Comparison of ENCODE assay signal across 9 cellular contexts in the genomic region with DNA sequence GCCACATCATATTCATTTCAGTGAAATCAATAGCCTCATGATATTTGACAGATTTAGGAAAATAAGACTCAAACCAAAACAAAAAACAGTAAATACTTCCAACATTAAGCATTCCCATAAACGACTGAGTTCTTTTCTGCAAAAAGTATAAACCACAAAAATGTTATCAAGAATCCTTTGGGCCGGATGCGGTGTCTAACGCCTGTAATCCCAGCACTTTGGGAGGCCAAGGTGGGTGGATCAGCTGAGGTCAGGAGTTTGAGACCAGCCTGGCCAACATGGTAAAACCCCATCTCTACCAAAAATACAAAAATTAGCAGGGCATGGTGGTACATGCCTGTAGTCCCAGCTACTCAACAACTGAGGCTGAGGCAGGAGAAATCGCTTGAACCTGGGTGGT. TPM values are rescaled to one million over a fixed set of nuclear protein-coding genes. Genes with fewer than 3 reads are reported as not detected.
DNase-seq lines count a peak whose midpoint lies in the region; ATAC-seq lines count a peak whose summit lies in the region.
"Not testable (repeated sequence)": the region's sequence is repeated elsewhere in the genome, so short reads cannot be mapped to it uniquely, and the experiment has no call there.
"Had no signal": no experiment of that assay in that cellular context is flagged by ENCODE, and none has a peak within 500 bp of the region (broad histone marks: within the 10 kb centered on the region; RNA-seq: fewer than 3 reads in every experiment).

No MANE protein-coding gene starts in this region.

- H3K36me3 Mint-ChIP-seq in CD4-positive, alpha-beta memory T cell = peaks cover 15 to 47% of the 10 kb centered on the region in 2 donors
- H3K36me3 Mint-ChIP-seq in IgD-negative memory B cell; T-helper 17 cell (ENCODE audit: low read depth): not testable (repeated sequence)
- peaks cover 35% of the 10 kb centered on the region for H3K36me3 Mint-ChIP-seq in activated T-cell treated with anti-CD3 and anti-CD28 coated beads, Interleukin-2, amount 50 U/mL, for 4 hours (ENCODE audit: insufficient read depth)
- H3K36me3 Mint-ChIP-seq in effector memory CD8-positive, alpha-beta T cell (ENCODE audit: insufficient read depth) = peaks cover 42% of the 10 kb centered on the region
- peaks cover 29% of the 10 kb centered on the region for H3K36me3 Mint-ChIP-seq in stimulated activated memory B cell treated with anti-CD40 and anti-IgM and Interleukin-4, amounts not matched to agents 10 μg/mL and 1 μg/mL and 100 μg/mL, for 72 hours

- POLR2A ChIA-PET in CD4-positive, alpha-beta memory T cell (lab: Charles Lee; ENCODE audit: partially characterized antibody) = interaction anchor here (0.7 kb wide), 2 partner anchors 147 to 749 kb away, joined by 3 to 4 read pairs; no protein-coding TSS in a partner anchor

- not testable (repeated sequence) for H3K27me3 Mint-ChIP-seq in CD4-positive, alpha-beta memory T cell; IgD-negative memory B cell; T-helper 17 cell; activated T-cell treated with anti-CD3 and anti-CD28 coated beads, Interleukin-2, amount 50 U/mL, for 4 hours (ENCODE audit: low read depth); effector memory CD8-positive, alpha-beta T cell; stimulated activated memory B cell treated with anti-CD40 and anti-IgM and Interleukin-4, amounts not matched to agents 10 μg/mL and 1 μg/mL and 100 μg/mL, for 72 hours

- H3K4me1 ChIP-seq in CD4-positive, alpha-beta memory T cell (ENCODE audit: insufficient read depth, low read length) = peaks cover 92% of the 10 kb centered on the region
- H3K4me1 ChIP-seq in adipocyte (ENCODE audit: control insufficient read depth, insufficient read depth, low read length) = peaks cover 60% of the 10 kb centered on the region

- H3K9me3 ChIP-seq in CD4-positive, alpha-beta memory T cell (ENCODE audit: control insufficient read depth in 1 of 2, low read length in 2 of 2); T-helper 17 cell (ENCODE audit: control insufficient read depth, low read length, poor library complexity, severe bottlenecking); adipocyte (ENCODE audit: control insufficient read depth, low read length): not testable (repeated sequence)

- peak overlapping the region; percentile 33 for H3K27ac ChIP-seq in CD4-positive, alpha-beta memory T cell (ENCODE audit: low read depth, low read length)

- H3K36me3 ChIP-seq in CD4-positive, alpha-beta memory T cell (ENCODE audit: insufficient read depth, low read length); adipocyte (ENCODE audit: control insufficient read depth, insufficient read depth, low read length, severe bottlenecking): not testable (repeated sequence)

- peak overlapping the region; percentile 9 to 100 (median 78) for H3K4me3 Mint-ChIP-seq in CD4-positive, alpha-beta memory T cell
- H3K4me3 Mint-ChIP-seq in IgD-negative memory B cell = peak overlapping the region in 2 of 4 donors; percentile 50 to 73
- H3K4me3 Mint-ChIP-seq in T-helper 17 cell; stimulated activated memory B cell treated with anti-CD40 and anti-IgM and Interleukin-4, amounts not matched to agents 10 μg/mL and 1 μg/mL and 100 μg/mL, for 72 hours: not testable (repeated sequence)
- peak overlapping the region; percentile 51 for H3K4me3 Mint-ChIP-seq in activated T-cell treated with anti-CD3 and anti-CD28 coated beads, Interleukin-2, amount 50 U/mL, for 4 hours
- peak overlapping the region; percentile 80 to 99 for H3K4me3 Mint-ChIP-seq in effector memory CD8-positive, alpha-beta T cell

- not testable (repeated sequence) for H3K4me3 ChIP-seq in CD4-positive, alpha-beta memory T cell (ENCODE audit: low read length in 2 of 2); adipocyte (ENCODE audit: low read length)

- H3K27ac Mint-ChIP-seq in CD4-positive, alpha-beta memory T cell = peak overlapping the region in 6 of 7 donors; percentile 36 to 96 (median 66)
- H3K27ac Mint-ChIP-seq in IgD-negative memory B cell (peak overlapping the region; percentile 66 to 95 (median 71)), T-helper 17 cell (peak overlapping the region; percentile 96)
- H3K27ac Mint-ChIP-seq in effector memory CD8-positive, alpha-beta T cell = peak overlapping the region; percentile 82 to 88
- H3K27ac Mint-ChIP-seq in stimulated activated memory B cell treated with anti-CD40 and anti-IgM and Interleukin-4, amounts not matched to agents 10 μg/mL and 1 μg/mL and 100 μg/mL, for 72 hours = peak overlapping the region; percentile 70

- not testable (repeated sequence) for ATAC-seq in T-helper 17 cell; activated T-cell treated with anti-CD3 and anti-CD28 coated beads, Interleukin-2, amount 50 U/mL, for 4 hours; effector memory CD8-positive, alpha-beta T cell (replicated peaks); stimulated activated memory B cell treated with anti-CD40 and anti-IgM and Interleukin-4, amounts not matched to agents 10 μg/mL and 1 μg/mL and 100 μg/mL, for 72 hours

- H3K27me3 ChIP-seq in CD4-positive, alpha-beta memory T cell (ENCODE audit: insufficient read depth, low read length); adipocyte (replicated peaks; ENCODE audit: control insufficient read depth, insufficient read depth, low read length): not testable (repeated sequence)

- CTCF ChIA-PET in CD4-positive, alpha-beta memory T cell (lab: Charles Lee; ENCODE audit: partially characterized antibody) = interaction anchor here (0.7 to 1.4 kb wide), 2 partner anchors 39 to 45 kb away, joined by 3 to 4 read pairs; no protein-coding TSS in a partner anchor

- not testable (repeated sequence) for DNase-seq in CD4-positive, alpha-beta memory T cell; T-helper 17 cell; activated T-cell treated with anti-CD3 and anti-CD28 coated beads, Interleukin-2, amount 50 U/mL, for 4 hours; effector memory CD8-positive, alpha-beta T cell
- DNase-seq in adipocyte (ENCODE audit: low read depth) (peak; percentile 37), myocyte (ENCODE audit: low read depth) (peak; percentile 28)

- not testable (repeated sequence) for H3K9ac ChIP-seq in adipocyte (ENCODE audit: low read length)

- not testable (repeated sequence) for H3K9me3 Mint-ChIP-seq in CD4-positive, alpha-beta memory T cell; IgD-negative memory B cell; activated T-cell treated with anti-CD3 and anti-CD28 coated beads, Interleukin-2, amount 50 U/mL, for 4 hours; effector memory CD8-positive, alpha-beta T cell; stimulated activated memory B cell treated with anti-CD40 and anti-IgM and Interleukin-4, amounts not matched to agents 10 μg/mL and 1 μg/mL and 100 μg/mL, for 72 hours

- intact Hi-C loops in CD4-positive, alpha-beta memory T cell (cut with micrococcal nuclease) = not testable (repeated sequence)

- peaks cover 53 to 95% (median 73%) of the 10 kb centered on the region in 4 donors for H3K4me1 Mint-ChIP-seq in CD4-positive, alpha-beta memory T cell
- H3K4me1 Mint-ChIP-seq in IgD-negative memory B cell = peaks cover 48 to 58% (median 56%) of the 10 kb centered on the region in 3 donors
- H3K4me1 Mint-ChIP-seq in T-helper 17 cell = peaks cover 63% of the 10 kb centered on the region
- H3K4me1 Mint-ChIP-seq in activated T-cell treated with anti-CD3 and anti-CD28 coated beads, Interleukin-2, amount 50 U/mL, for 4 hours (ENCODE audit: low read depth) = peaks cover 73% of the 10 kb centered on the region
- peaks cover 42 to 78% of the 10 kb centered on the region in 2 donors for H3K4me1 Mint-ChIP-seq in effector memory CD8-positive, alpha-beta T cell (ENCODE audit: low read depth in 2 of 2)
- H3K4me1 Mint-ChIP-seq in stimulated activated memory B cell treated with anti-CD40 and anti-IgM and Interleukin-4, amounts not matched to agents 10 μg/mL and 1 μg/mL and 100 μg/mL, for 72 hours = peaks cover 86% of the 10 kb centered on the region

RNA-seq across cellular contexts. Expression of gene PPP1CC, which starts 5.7 kb away (rescaled TPM):
- total RNA-seq in CD4-positive, alpha-beta memory T cell = 100 to 1,000 TPM; 147 to 168 TPM
- 100 to 1,000 TPM; 140 to 216 TPM for polyA plus RNA-seq in CD4-positive, alpha-beta memory T cell
- polyA plus RNA-seq in IgD-negative memory B cell = 184 TPM
- total RNA-seq in T-helper 17 cell = 100 to 1,000 TPM; 140 to 149 TPM
- 100 to 1,000 TPM; 345 to 413 (median 354) TPM for total RNA-seq in activated T-cell treated with anti-CD3 and anti-CD28 coated beads, Interleukin-2, amount 50 U/mL, for 4 hours
- 104 and 120 TPM in 2 replicates for total RNA-seq in myocyte
- 51.6 TPM for polyA plus RNA-seq in myocyte (2012)

RNA-seq across cellular contexts. Expression of gene HVCN1, which starts 48.1 kb away (rescaled TPM):
- 1 to 10 TPM; 6.4 to 7.8 TPM for total RNA-seq in CD4-positive, alpha-beta memory T cell
- polyA plus RNA-seq in CD4-positive, alpha-beta memory T cell = 10 to 100 TPM in 1 of 2 donors, 1 to 10 TPM in 1; 7.4 to 16.4 TPM
- polyA plus RNA-seq in IgD-negative memory B cell = 441 TPM
- total RNA-seq in T-helper 17 cell (1 to 10 TPM; 4.6 to 8.8 TPM), myocyte (3.2 and 3.9 TPM in 2 replicates)
- total RNA-seq in activated T-cell treated with anti-CD3 and anti-CD28 coated beads, Interleukin-2, amount 50 U/mL, for 4 hours = 1 to 10 TPM; 6.1 to 8.1 (median 7.2) TPM
- polyA plus RNA-seq in myocyte (2012) = 2.7 TPM
- total RNA-seq: G401 had no signal
